ENCODE assay signal across 31 cellular contexts in the genomic region with DNA sequence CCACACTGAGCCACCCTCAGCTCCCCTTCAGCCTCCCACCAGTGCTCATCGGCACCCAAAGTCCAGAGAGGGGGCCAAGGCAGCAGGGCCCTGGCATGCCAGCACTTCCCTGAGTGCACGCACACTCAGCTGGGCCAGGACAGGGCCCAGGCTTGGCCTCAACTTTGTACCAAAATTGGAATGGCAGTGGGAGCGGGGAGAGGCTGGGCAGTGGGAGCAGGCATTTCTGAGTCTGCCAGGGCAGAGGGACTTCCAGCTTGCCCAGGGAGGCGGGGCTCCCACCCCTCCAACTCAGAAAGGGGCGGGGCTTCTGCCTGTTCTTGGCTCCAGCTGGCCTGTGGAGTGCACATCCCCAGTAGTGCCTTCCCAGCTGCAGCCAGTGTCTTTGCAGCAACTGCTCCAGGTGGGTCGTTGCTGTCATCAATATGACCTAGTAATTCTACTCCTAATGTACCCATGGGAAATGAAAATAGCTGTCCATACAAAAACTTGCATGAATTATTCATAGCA. TPM values are rescaled to one million over a fixed set of nuclear protein-coding genes. Genes with fewer than 3 reads are reported as not detected.
DNase-seq lines count a peak whose midpoint lies in the region; ATAC-seq, FAIRE-seq and TF ChIP-seq lines count a peak whose summit lies in the region.
"Had no signal": no experiment of that assay in that cellular context is flagged by ENCODE, and none has a peak within 500 bp of the region (broad histone marks: within the 10 kb centered on the region; RNA-seq: fewer than 3 reads in every experiment).

No MANE protein-coding gene starts in this region.

- H3K14ac ChIP-seq in H1 (ENCODE audit: insufficient read length), result no peak overlapping the region

- H3K56ac ChIP-seq in H1 (replicated peaks; ENCODE audit: insufficient read length, low read depth, low read length), result no peak overlapping the region

- intact Hi-C loops in sciatic nerve (cut with DNase I), result no loop called here

- H4K5ac ChIP-seq in H1 (ENCODE audit: insufficient read length, low read depth, low read length), result no peak overlapping the region

- no peak overlapping the region for H3K9ac ChIP-seq in H1 (replicated peaks in 1 of 4; ENCODE audit: extremely low read depth in 1 of 4, low read depth in 3 of 4, low read length in 3 of 4)
- H3K9ac ChIP-seq: parathyroid adenoma had no signal

- DNase-seq in NCI-H1417 (lab: John Stamatoyannopoulos, UW) (peak in 2 of 3 experiments; percentile 8 to 11), NCI-H1417 treated with DMSO at 0.1 percent for 48 hours (lab: John Stamatoyannopoulos, UW) (no peak), MG63 (peak; percentile 19), H1 (ENCODE audit: low read depth in 1 of 2, low spot score in 2 of 2) (no peak), sciatic nerve (ENCODE audit: low spot score) (no peak), DMS114 treated with DMSO at 0.1 percent for 48 hours (lab: John Stamatoyannopoulos, UW; ENCODE audit: unreplicated experiment) (no peak), DMS79 (lab: John Stamatoyannopoulos, UW) (no peak)
- DNase-seq: activated B cell treated with CpG ODN at 0.5 μM for 24 hours; activated CD4-positive, alpha-beta T cell treated with anti-CD3 and anti-CD28 coated beads, Interleukin-2, amount 10 ng/mL, durations not matched to agents 7 days and 5 days; activated CD8-positive, alpha-beta memory T cell treated with anti-CD3 and anti-CD28 coated beads, Interleukin-2, amount 10 ng/mL, durations not matched to agents 7 days and 5 days; activated gamma-delta T cell; activated T-cell treated with anti-CD3 and anti-CD28 coated beads, Interleukin-2, amount 50 U/mL, for 4 hours; AML-193; CD4-positive, alpha-beta T cell; effector memory CD8-positive, alpha-beta T cell; erythroblast; IMR-90; left ventricle myocardium inferior; mesenchymal stem cell; NCI-H187 treated with DMSO at 0.1 percent for 48 hours; stimulated activated CD8-positive, alpha-beta memory T cell treated with anti-CD3 and anti-CD28 coated beads, Interleukin-4, amount 100 ng/mL, for 48 hours; stomach; SW 1271; uterus had no signal

- no peak overlapping the region for H4K8ac ChIP-seq in H1 (ENCODE audit: extremely low read depth, insufficient read depth, low read length)

- no peaks in the 10 kb centered on the region for H3K79me2 ChIP-seq in H1 (ENCODE audit: control insufficient read depth in 1 of 2, insufficient read depth in 2 of 2, low read length in 2 of 2)
- H3K79me2 ChIP-seq: parathyroid adenoma had no signal

- CTCF ChIA-PET in H1 (lab: Charles Lee; ENCODE audit: partially characterized antibody), result no interaction called here

- POLR2A ChIA-PET in H1 (lab: Charles Lee; ENCODE audit: partially characterized antibody), result interaction anchor here (0.6 kb wide), 1 partner anchor 1092 kb away, joined by 3 read pairs; no protein-coding TSS in a partner anchor

- H2AFZ ChIP-seq in H1 (ENCODE audit: low read length), result peak overlapping the region; percentile 66; the same call in 1 of the 2 replicates
- H2AFZ ChIP-seq: parathyroid adenoma had no signal

- no peaks in the 10 kb centered on the region for H3K36me3 ChIP-seq in MG63
- no peaks in the 10 kb centered on the region for H3K36me3 ChIP-seq in H1 (ENCODE audit: control insufficient read depth in 2 of 4, insufficient read depth in 4 of 4, low read length in 3 of 4)
- H3K36me3 ChIP-seq: left ventricle myocardium inferior, stomach had no signal

- no peaks in the 10 kb centered on the region for H4K20me1 ChIP-seq in H1 (replicated peaks in 1 of 2; ENCODE audit: control insufficient read depth in 1 of 2, insufficient read depth in 2 of 2, low read length in 2 of 2)

- no peak overlapping the region for H2BK120ac ChIP-seq in H1 (replicated peaks; ENCODE audit: low read depth, low read length)

- no peak overlapping the region for H3K4me2 ChIP-seq in H1 (ENCODE audit: insufficient read depth in 1 of 2, low read depth in 2 of 2, low read length in 2 of 2)

- 76% methylated on average over 6 of the region's 6 CpGs; no CpG with 5 or more reads in 1 of the 2 experiments for WGBS in H1 (ENCODE audit: extremely low coverage in 1 of 2, insufficient coverage in 1 of 2, insufficient read length in 1 of 2, insufficient replicate concordance in 2 of 2, low coverage in 1 of 2, low lambda C conversion rate in 2 of 2, missing lambda C conversion rate in 1 of 2), 2 experiments

- H3K4me1 ChIP-seq in H1 (replicated peaks in 1 of 4; ENCODE audit: control insufficient read depth in 3 of 4, insufficient read depth in 4 of 4, low read length in 3 of 4), result no peaks in the 10 kb centered on the region; a peak in 1 of 7 replicates
- H3K4me1 ChIP-seq: left ventricle myocardium inferior, parathyroid adenoma, stomach, uterus had no signal

- TF ChIP-seq EP300 in H1 (IDR thresholded peaks at IDR 0.05; ENCODE audit: borderline replicate concordance in 1 of 2, low read depth in 2 of 2, low read length in 2 of 2), result no peak

- H3K9me3 ChIP-seq in MG63, result no peaks in the 10 kb centered on the region
- H3K9me3 ChIP-seq in H1 (ENCODE audit: insufficient read depth in 2 of 2, low read depth in 1 of 2, low read length in 1 of 2), result peaks cover 0 to 3% of the 10 kb centered on the region in 2 experiments; a peak in 1 of 4 replicates
- H3K9me3 ChIP-seq: uterus had no signal

- no peak overlapping the region for H2BK15ac ChIP-seq in H1 (ENCODE audit: low read length)

- TF ChIP-seq RAD21 in H1 (IDR thresholded peaks at IDR 0.05 in 1 of 2, conservative IDR thresholded peaks at IDR 0.05 in 1 of 2; ENCODE audit: low read depth in 2 of 2, low read length in 2 of 2), result no peak

- H3K18ac ChIP-seq in H1 (ENCODE audit: extremely low read depth, low read length), result no peak overlapping the region

- H3K27ac ChIP-seq in H1 (ENCODE audit: low read depth, low read length), result no peak overlapping the region
- H3K27ac ChIP-seq: coronary artery, left ventricle myocardium inferior, parathyroid adenoma, stomach, uterus had no signal

- no peak overlapping the region for H2BK5ac ChIP-seq in H1 (ENCODE audit: low read depth, low read length)

- ATAC-seq in sciatic nerve (peak; percentile 17), HG03175 (IDR thresholded peaks at IDR 0.05; ENCODE audit: unreplicated experiment) (no peak)
- ATAC-seq: activated CD8-positive, alpha-beta memory T cell treated with anti-CD3 and anti-CD28 coated beads, Interleukin-2, amount 10 ng/mL, durations not matched to agents 7 days and 5 days; activated T-cell treated with anti-CD3 and anti-CD28 coated beads, Interleukin-2, amount 50 U/mL, for 4 hours; effector memory CD8-positive, alpha-beta T cell; GM12878 had no signal

- H4K91ac ChIP-seq in H1 (replicated peaks; ENCODE audit: insufficient read length, low read length), result no peak overlapping the region

- no peak overlapping the region for H2AK5ac ChIP-seq in H1 (ENCODE audit: low read depth, low read length)

- H2BK12ac ChIP-seq in H1 (ENCODE audit: low read depth, low read length), result no peak overlapping the region

- no peak for TF ChIP-seq POLR2A in H1 (IDR thresholded peaks at IDR 0.05; ENCODE audit: control extremely low read depth in 1 of 2, low read depth in 2 of 2, low read length in 2 of 2)

- H3K4me3 ChIP-seq in MG63 (no peak overlapping the region), H1 (ENCODE audit: extremely low read depth in 1 of 4, insufficient read depth in 2 of 4, low read depth in 3 of 4, low read length in 4 of 4) (no peak overlapping the region)
- H3K4me3 ChIP-seq: coronary artery, GM12878, left ventricle myocardium inferior, stomach, uterus had no signal

- H3K79me1 ChIP-seq in H1 (ENCODE audit: low read depth, low read length), result no peaks in the 10 kb centered on the region

- FAIRE-seq in H1 (lab: Jason Lieb, UNC), result no peak
- FAIRE-seq: astrocyte, D721Med, GM12878, H54 had no signal

- no peak overlapping the region for H3K23ac ChIP-seq in H1 (ENCODE audit: insufficient read length)

- no peak overlapping the region for H3K4ac ChIP-seq in H1 (replicated peaks; ENCODE audit: insufficient read length, low read depth, low read length)

- no peak for TF ChIP-seq CTCF in H1 (IDR thresholded peaks at IDR 0.05; ENCODE audit: control extremely low read depth in 1 of 3, insufficient read depth in 1 of 3, low read depth in 1 of 3, low read length in 3 of 3)

- H3K27me3 ChIP-seq in MG63 (no peaks in the 10 kb centered on the region), H1 (replicated peaks in 1 of 4; ENCODE audit: control insufficient read depth in 3 of 4, extremely low read depth in 1 of 4, insufficient read depth in 3 of 4, low read length in 3 of 4) (no peaks in the 10 kb centered on the region)
- H3K27me3 ChIP-seq: stomach, uterus had no signal

- no peaks in the 10 kb centered on the region for H3K23me2 ChIP-seq in H1 (ENCODE audit: low read depth, low read length)

- H2BK20ac ChIP-seq in H1 (ENCODE audit: low read length), result no peak overlapping the region

TF ChIP-seq in H1, 55 proteins besides CTCF, POLR2A, EP300 and RAD21:
- TF ChIP-seq NRF1 (IDR thresholded peaks at IDR 0.05; ENCODE audit: low read depth, low read length) (no peak), SP2 (IDR thresholded peaks at IDR 0.05; ENCODE audit: low read length) (no peak), RNF2 (IDR thresholded peaks at IDR 0.05; ENCODE audit: borderline replicate concordance, low read depth, low read length, missing control alignments, poor library complexity, severe bottlenecking) (no peak), HDAC2 (IDR thresholded peaks at IDR 0.05; ENCODE audit: borderline replicate concordance in 1 of 2, low read depth in 2 of 2, low read length in 2 of 2) (no peak), ATF3 (IDR thresholded peaks at IDR 0.05; ENCODE audit: insufficient read depth, low read depth, low read length) (no peak), SAP30 (IDR thresholded peaks at IDR 0.05; ENCODE audit: insufficient read depth, insufficient replicate concordance, low read length) (no peak), BACH1 (IDR thresholded peaks at IDR 0.05; ENCODE audit: low read length) (no peak), CEBPB (IDR thresholded peaks at IDR 0.05; ENCODE audit: low read depth, low read length) (no peak)

RNA-seq across cellular contexts. Expression of gene SNX7, which starts 10.3 kb away (rescaled TPM):
- 120 and 173 TPM in 2 replicates for total RNA-seq in MG63 (2014; rRNA removed; shearing (Covaris generic); ENCODE audit: low replicate concordance)
- total RNA-seq in H1 (2021; fragmentation: NEBNext Ultra II Directional; extraction: Animal tissue kit (Norgen Biotek cat#: 25700)), result 20.7 and 23.8 TPM in 2 replicates
- polyA plus RNA-seq in H1 (2011; rRNA removed), result 5.4 and 9.2 TPM in 2 replicates
- 11.6 TPM for polyA plus RNA-seq in H1 (2011; cell fraction: cytosol; rRNA removed)
- polyA plus RNA-seq in H1 (2011; cell fraction: nucleus; rRNA removed), result 4.9 TPM
- 15.4 to 20.7 TPM (median 17.1 TPM) in 4 replicates for polyA plus RNA-seq in H1 (2012, experiment 1 of 2)
- polyA plus RNA-seq in H1 (2012, experiment 2 of 2), result 5.1 TPM
- polyA plus RNA-seq in H1 (2013, experiment 1 of 2), result 21.1 TPM
- 22.5 TPM for polyA plus RNA-seq in H1 (2013, experiment 2 of 2)
- polyA minus RNA-seq in H1 (2011; rRNA and poly(A)+ RNA removed), result 7.6 and 9.1 TPM in 2 replicates
- polyA minus RNA-seq in H1 (2011; cell fraction: cytosol; rRNA and poly(A)+ RNA removed), result 8.1 TPM
- polyA minus RNA-seq in H1 (2011; cell fraction: nucleus; rRNA and poly(A)+ RNA removed), result 8.5 TPM
- 24.5 TPM for total RNA-seq in sciatic nerve
- total RNA-seq: activated B cell treated with CpG ODN at 0.5 μM for 24 hours; activated CD4-positive, alpha-beta T cell treated with anti-CD3 and anti-CD28 coated beads, Interleukin-2, amount 10 ng/mL, durations not matched to agents 7 days and 5 days; activated CD8-positive, alpha-beta memory T cell treated with anti-CD3 and anti-CD28 coated beads, Interleukin-2, amount 10 ng/mL, durations not matched to agents 7 days and 5 days; CD4-positive, alpha-beta T cell had no signal

Comparison
In these comparisons a context has a peak if more than half of its experiments do, and no peak if none do; other contexts are left out.
1. DNase-seq: peak in NCI-H1417 (2 of 3) and MG63 (single experiment); none in NCI-H1417 treated with DMSO at 0.1 percent for 48 hours (single experiment), H1 (0 of 2), sciatic nerve (single experiment), DMS114 treated with DMSO at 0.1 percent for 48 hours (single experiment) and DMS79 (single experiment).